8 cellular contexts compared by ENCODE assay signal in genomic region chr9:129351642-129352151, GRCh38.
DNase-seq lines count a peak whose midpoint lies in the region; ATAC-seq and TF ChIP-seq lines count a peak whose summit lies in the region.

No MANE protein-coding gene starts in this region.

- no peak for TF ChIP-seq POLR2A in prostate gland (IDR thresholded peaks at IDR 0.05)

- peak overlapping the region; percentile 75 for H2AFZ ChIP-seq in GM23248

- intact Hi-C loops in prostate gland (cut with DNase I): no loop called here

- H4K20me1 ChIP-seq in GM23248 (ENCODE audit: insufficient read depth): no peaks in the 10 kb centered on the region

- 7 to 11% methylated on average over 8 to 21 of the region's 21 CpGs for WGBS in GM23248 (ENCODE audit: low coverage in 1 of 2, low lambda C conversion rate in 2 of 2, missing lambda C conversion rate in 2 of 2), 2 experiments
- whole genome bisulfite sequencing in prostate gland: 2% methylated on average over 21 of the region's 21 CpGs

- no peaks in the 10 kb centered on the region for H3K9me3 ChIP-seq in GM23248 (ENCODE audit: low read depth)
- H3K9me3 ChIP-seq in prostate gland: no peaks in the 10 kb centered on the region

- H3K4me1 ChIP-seq in GM23248 (ENCODE audit: insufficient read depth) (peaks cover 10% of the 10 kb centered on the region; the same call in 1 of the 2 replicates), prostate gland (replicated peaks) (peaks cover 16% of the 10 kb centered on the region)

- TF ChIP-seq CTCF in foreskin fibroblast (IDR thresholded peaks at IDR 0.05; ENCODE audit: low read depth, low read length): no peak
- TF ChIP-seq CTCF in prostate gland (IDR thresholded peaks at IDR 0.05): no peak

- H3K4me3 ChIP-seq in GM23248 (peak overlapping the region; percentile 69), foreskin fibroblast (ENCODE audit: low read depth in 1 of 2, low read length in 2 of 2) (peak overlapping the region; percentile 44 to 52), prostate gland (peak overlapping the region; percentile 25 to 29)

- H3F3A ChIP-seq in GM23248 (ENCODE audit: insufficient read depth): peaks cover 4% of the 10 kb centered on the region; the same call in 1 of the 2 replicates

- no peaks in the 10 kb centered on the region for H3K9me2 ChIP-seq in GM23248 (ENCODE audit: insufficient read depth)

- H3K27me3 ChIP-seq in GM23248 (replicated peaks; ENCODE audit: insufficient read depth) (no peaks in the 10 kb centered on the region), prostate gland (replicated peaks; ENCODE audit: insufficient read depth) (peaks cover 4% of the 10 kb centered on the region)

- H3K4me2 ChIP-seq in GM23248 (ENCODE audit: unreplicated experiment): peak overlapping the region; percentile 74

- peak overlapping the region; percentile 63 for H3K9ac ChIP-seq in GM23248

- peak; percentile 53; the same call in 2 of the 3 replicates for ATAC-seq in SK-N-SH treated with all-trans-retinoic acid at 6 μM for 48 hours
- no peak for ATAC-seq in GM21786 (IDR thresholded peaks at IDR 0.05; ENCODE audit: unreplicated experiment)

- in situ Hi-C loops in GM23248 (cut with MboI): no loop called here

- no peaks in the 10 kb centered on the region for H3K79me2 ChIP-seq in GM23248 (ENCODE audit: insufficient read depth)

- H3K36me3 ChIP-seq in GM23248 (ENCODE audit: low read depth): no peaks in the 10 kb centered on the region
- no peaks in the 10 kb centered on the region for H3K36me3 ChIP-seq in prostate gland

- no peak for DNase-seq in GM23248
- DNase-seq in foreskin fibroblast: peak in 1 of 2 donors; percentile 25
- DNase-seq in prostate gland (ENCODE audit: low spot score): no peak
- DNase-seq in SIG-M5 (lab: John Stamatoyannopoulos, UW): no peak
- no peak for DNase-seq in occipital lobe (lab: John Stamatoyannopoulos, UW)
- DNase-seq in stimulated activated CD4-positive, alpha-beta T cell treated with anti-CD3 and anti-CD28 coated beads, Interleukin-2, amount 100 ng/mL, for 48 hours: no peak

- H3K27ac ChIP-seq in GM23248: no peak overlapping the region
- peak overlapping the region; percentile 52 to 68 for H3K27ac ChIP-seq in prostate gland

TF ChIP-seq in SK-N-SH treated with all-trans-retinoic acid at 6 μM for 48 hours, 23 proteins besides CTCF, POLR2A, EP300 and RAD21:
- TF ChIP-seq TCF4 (CRISPR knock-in tag; IDR thresholded peaks at IDR 0.05; ENCODE audit: borderline replicate concordance): no peak
- TF ChIP-seq PATZ1 (CRISPR knock-in tag; IDR thresholded peaks at IDR 0.05; ENCODE audit: borderline replicate concordance): peak; percentile 73; the same call in 1 of the 2 replicates
TF ChIP-seq in SK-N-SH treated with all-trans-retinoic acid at 6 μM for 48 hours: peak in this region for 1.
